8 cellular contexts compared by ENCODE assay signal in genomic region chr3:42772670-42773408, GRCh38. TPM values are rescaled to one million over a fixed set of nuclear protein-coding genes. Genes with fewer than 3 reads are reported as not detected.
DNase-seq lines count a peak whose midpoint lies in the region; ATAC-seq and TF ChIP-seq lines count a peak whose summit lies in the region.

CCDC13 (minus strand) TSS chr3:42773253; CDS start chr3:42758345, 14,908 bp downstream.

- ATAC-seq in HG03025 (IDR thresholded peaks at IDR 0.05; ENCODE audit: low FRiP score, unreplicated experiment): peak; percentile 93
- peak; percentile 94 to 95 for ATAC-seq in activated CD4-positive, CD25-positive, alpha-beta regulatory T cell treated with anti-CD3 and anti-CD28 coated beads, Interleukin-2, amount 50 U/mL, for 24 hours

- POLR2A ChIA-PET in MCF 10A (lab: Yijun Ruan, JAX): no interaction called here

- in situ Hi-C loops in T47D (cut with HindIII; ENCODE audit: low pct_unique_long_range_greater_than_20kb, low sequenced_read_pairs): no loop called here

- H3K4me3 Mint-ChIP-seq in MCF 10A (ENCODE audit: unreplicated experiment) (no peak within 1 kb of the TSS), chondrocyte (ENCODE audit: unreplicated experiment) (peak within 1 kb of the TSS; percentile 83)

- intact Hi-C loops in MCF 10A (cut with micrococcal nuclease): no loop called here

- CTCF ChIA-PET in MCF 10A (lab: Yijun Ruan, JAX): no interaction called here

- no peaks in the 10 kb centered on the region for H3K36me3 ChIP-seq in kidney epithelial cell (ENCODE audit: control insufficient read depth, insufficient read depth, low read length)

- H3K9me3 Mint-ChIP-seq in MCF 10A (ENCODE audit: unreplicated experiment) (no peaks in the 10 kb centered on the region), chondrocyte (ENCODE audit: low read depth) (peaks cover 3% of the 10 kb centered on the region)

- DNase-seq in T47D (ENCODE audit: low read depth in 1 of 2, low spot score in 1 of 2) (peak; percentile 86 to 90), MCF 10A (ENCODE audit: unreplicated experiment) (no peak), NCI-H2196 (lab: John Stamatoyannopoulos, UW; ENCODE audit: unreplicated experiment) (peak; percentile 88), chondrocyte (ENCODE audit: low spot score) (no peak), kidney epithelial cell (ENCODE audit: low read depth) (peak; percentile 62)
- peak; percentile 61 to 77 for DNase-seq in stimulated activated CD4-positive, alpha-beta T cell treated with anti-CD3 and anti-CD28 coated beads, Interleukin-15, amount 100 ng/mL, for 1 hour (ENCODE audit: low read depth in 1 of 2, low spot score in 1 of 2)

- H3K4me1 Mint-ChIP-seq in MCF 10A (ENCODE audit: insufficient read depth, unreplicated experiment) (no peaks in the 10 kb centered on the region), chondrocyte (ENCODE audit: low read depth) (peaks cover 13% of the 10 kb centered on the region)

- no peak within 1 kb of the TSS for H3K27ac Mint-ChIP-seq in MCF 10A (ENCODE audit: low read depth, unreplicated experiment)
- peak within 1 kb of the TSS; percentile 77 for H3K27ac Mint-ChIP-seq in chondrocyte (ENCODE audit: unreplicated experiment)

- peak within 1 kb of the TSS; percentile 45 for H3K4me3 ChIP-seq in kidney epithelial cell (ENCODE audit: low read depth, low read length)

- H3K27me3 Mint-ChIP-seq in MCF 10A (ENCODE audit: insufficient read depth, unreplicated experiment): no peaks in the 10 kb centered on the region
- H3K27me3 Mint-ChIP-seq in chondrocyte (ENCODE audit: low read depth): no peaks in the 10 kb centered on the region

- no TSS peak for BruUV-seq in MCF 10A (replicated peaks; lab: Mats Ljungman, UMichigan)

- H3K36me3 Mint-ChIP-seq in MCF 10A (ENCODE audit: insufficient read depth, unreplicated experiment) (peaks cover 15% of the 10 kb centered on the region), chondrocyte (ENCODE audit: low read depth) (no peaks in the 10 kb centered on the region)

- no peak for TF ChIP-seq CTCF in MCF 10A (IDR thresholded peaks at IDR 0.05; ENCODE audit: unreplicated experiment)
- peak; percentile 20 for TF ChIP-seq CTCF in chondrocyte (IDR thresholded peaks at IDR 0.05)
- no peak for TF ChIP-seq CTCF in kidney epithelial cell (IDR thresholded peaks at IDR 0.05; ENCODE audit: insufficient read depth, low read length, poor library complexity, severe bottlenecking)

- no peaks in the 10 kb centered on the region for H3K27me3 ChIP-seq in kidney epithelial cell (ENCODE audit: control insufficient read depth, insufficient read depth, low read length)

RNA-seq across cellular contexts. Expression of gene CCDC13, which starts in this region (rescaled TPM):
- total RNA-seq in MCF 10A (2022) (1.1 and 1.3 TPM in 2 replicates), chondrocyte (0.40 to 0.77 TPM in 2 of 3 replicates, not detected in the other), kidney epithelial cell (0.33 and 2.1 TPM in 2 replicates)

Comparison
In these comparisons a context has a peak if more than half of its experiments do, and no peak if none do; other contexts are left out.
1. DNase-seq: peak in T47D (2 of 2), NCI-H2196 (single experiment), kidney epithelial cell (single experiment) and stimulated activated CD4-positive, alpha-beta T cell treated with anti-CD3 and anti-CD28 coated beads, Interleukin-15, amount 100 ng/mL, for 1 hour (2 of 2); none in MCF 10A (single experiment) and chondrocyte (single experiment).